8 cellular contexts compared by ENCODE assay signal in genomic region chr10:16436367-16436757, GRCh38. TPM values are rescaled to one million over a fixed set of nuclear protein-coding genes. Genes with fewer than 3 reads are reported as not detected.
A peak's percentile ranks its signal among the peaks of the same experiment; 100 is the strongest.
DNase-seq lines count a peak whose midpoint lies in the region; ATAC-seq and TF ChIP-seq lines count a peak whose summit lies in the region.

No MANE protein-coding gene starts in this region.

- peak; percentile 5 to 23 for DNase-seq in activated T-cell treated with anti-CD3 and anti-CD28 coated beads, Interleukin-2, amount 50 U/mL, for 72 hours
- no peak for DNase-seq in activated T-cell treated with anti-CD3 and anti-CD28 coated beads, Interleukin-2, amount 50 U/mL, for 1 hour
- peak; percentile 22 for DNase-seq in SW480 (ENCODE audit: low spot score)
- DNase-seq in epithelial cell of esophagus (ENCODE audit: low read depth) = peak; percentile 6
- peak; percentile 2 for DNase-seq in neural crest cell (ENCODE audit: low read depth, low spot score)
- DNase-seq in DMS79 treated with DMSO at 0.1 percent for 48 hours (lab: John Stamatoyannopoulos, UW) = no peak
- no peak for DNase-seq in HuH-7.5 (ENCODE audit: low spot score)

- peak overlapping the region; percentile 95 to 96 for H3K4me3 Mint-ChIP-seq in activated T-cell treated with anti-CD3 and anti-CD28 coated beads, Interleukin-2, amount 50 U/mL, for 72 hours
- H3K4me3 Mint-ChIP-seq in neural crest cell = peak overlapping the region; percentile 92

- peaks cover 46% of the 10 kb centered on the region for H3K4me1 Mint-ChIP-seq in activated T-cell treated with anti-CD3 and anti-CD28 coated beads, Interleukin-2, amount 50 U/mL, for 72 hours (ENCODE audit: low read depth)
- H3K4me1 Mint-ChIP-seq in neural crest cell = peaks cover 21% of the 10 kb centered on the region

- no peak for TF ChIP-seq CTCF in epithelial cell of esophagus (IDR thresholded peaks at IDR 0.05; ENCODE audit: insufficient read depth, low read depth, low read length, missing control alignments)
- TF ChIP-seq CTCF in neural crest cell (conservative IDR thresholded peaks at IDR 0.05) = no peak

- peak overlapping the region; percentile 92 for H3K27ac Mint-ChIP-seq in activated T-cell treated with anti-CD3 and anti-CD28 coated beads, Interleukin-2, amount 50 U/mL, for 72 hours
- H3K27ac Mint-ChIP-seq in neural crest cell (ENCODE audit: unreplicated experiment) = no peak overlapping the region

- ATAC-seq in activated T-cell treated with anti-CD3 and anti-CD28 coated beads, Interleukin-2, amount 50 U/mL, for 72 hours (replicated peaks in 1 of 2) = peak in 1 of 2 donors; percentile 0
- ATAC-seq in HG02973 (IDR thresholded peaks at IDR 0.05; ENCODE audit: unreplicated experiment) = peak; percentile 2

- no peaks in the 10 kb centered on the region for H3K27me3 Mint-ChIP-seq in activated T-cell treated with anti-CD3 and anti-CD28 coated beads, Interleukin-2, amount 50 U/mL, for 72 hours (ENCODE audit: low read depth)
- H3K27me3 Mint-ChIP-seq in neural crest cell (ENCODE audit: low read depth) = peaks cover 32% of the 10 kb centered on the region

- H3K9me3 Mint-ChIP-seq in activated T-cell treated with anti-CD3 and anti-CD28 coated beads, Interleukin-2, amount 50 U/mL, for 72 hours = no peaks in the 10 kb centered on the region
- H3K9me3 Mint-ChIP-seq in neural crest cell = no peaks in the 10 kb centered on the region

- peaks cover 2 to 5% of the 10 kb centered on the region in 2 donors for H3K36me3 Mint-ChIP-seq in activated T-cell treated with anti-CD3 and anti-CD28 coated beads, Interleukin-2, amount 50 U/mL, for 72 hours (ENCODE audit: insufficient read depth in 2 of 2)
- no peaks in the 10 kb centered on the region for H3K36me3 Mint-ChIP-seq in neural crest cell (ENCODE audit: low read depth)

- peak overlapping the region; percentile 62 for H3K4me3 ChIP-seq in epithelial cell of esophagus (ENCODE audit: low read length)

RNA-seq across cellular contexts. Expression of gene PTER, which starts 0.4 kb away (rescaled TPM):
- total RNA-seq in activated T-cell treated with anti-CD3 and anti-CD28 coated beads, Interleukin-2, amount 50 U/mL, for 72 hours = 10 to 100 TPM; 25.7 to 40.7 TPM
- 7.3 and 7.8 TPM in 2 replicates for total RNA-seq in neural crest cell

Comparison
In these comparisons a context has a peak if more than half of its experiments do, and no peak if none do; other contexts are left out.
1. DNase-seq: peak in activated T-cell treated with anti-CD3 and anti-CD28 coated beads, Interleukin-2, amount 50 U/mL, for 72 hours (2 of 2), SW480 (single experiment), epithelial cell of esophagus (single experiment) and neural crest cell (single experiment); none in activated T-cell treated with anti-CD3 and anti-CD28 coated beads, Interleukin-2, amount 50 U/mL, for 1 hour (single experiment), DMS79 treated with DMSO at 0.1 percent for 48 hours (single experiment) and HuH-7.5 (single experiment).